ENCODE assay signal across 19 cellular contexts in the genomic region with DNA sequence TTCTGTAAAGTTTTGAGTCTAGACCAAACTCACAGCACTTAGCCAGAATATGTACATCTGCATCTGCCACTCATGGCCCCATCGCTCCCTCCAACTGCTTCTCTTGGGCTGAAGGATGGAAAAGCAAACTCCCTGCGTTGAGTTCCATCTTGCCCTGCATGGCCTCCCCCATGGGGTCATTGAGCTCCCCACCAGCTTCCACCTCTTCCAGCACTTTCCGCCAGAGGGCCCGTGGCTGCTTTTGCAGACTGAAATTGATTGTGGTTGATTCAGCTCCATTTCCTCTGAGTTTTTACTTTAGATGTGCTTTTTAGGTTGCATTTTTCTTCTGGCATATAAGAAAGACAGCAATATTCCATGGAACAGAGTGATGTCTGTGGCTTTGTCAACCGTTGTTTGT.
"Had no signal": no experiment of that assay in that cellular context is flagged by ENCODE, and none has a peak within 500 bp of the region (broad histone marks: within the 10 kb centered on the region; RNA-seq: fewer than 3 reads in every experiment).

No MANE protein-coding gene starts in this region.

- DNase-seq: cortex of kidney; effector memory CD8-positive, alpha-beta T cell; hypothalamus; mucosa of descending colon; naive B cell; pancreas; sigmoid colon; spleen; stimulated activated CD4-positive, alpha-beta T cell treated with anti-CD3 and anti-CD28 coated beads, Interleukin-4, amount 100 ng/mL, for 4 hours; stimulated activated naive CD8-positive, alpha-beta T cell treated with anti-CD3 and anti-CD28 coated beads, Interleukin-15, Interleukin-2, amounts not matched to agents 100 U/mL and 50 U/mL, for 24 hours; substantia nigra; testis; tibial artery; upper lobe of left lung had no signal

- H3K36me3 ChIP-seq: neutrophil, pancreas, sigmoid colon, spleen, upper lobe of left lung had no signal

- H3K9me3 ChIP-seq: mucosa of descending colon, neutrophil, pancreas, testis, tibial artery had no signal

- H3K4me1 ChIP-seq: pancreas, sigmoid colon, spleen, upper lobe of left lung had no signal

- H3K27ac ChIP-seq: neutrophil, pancreas, sigmoid colon, spleen, testis, tibial artery, upper lobe of left lung had no signal

- H3K4me3 ChIP-seq: lung, mucosa of descending colon, pancreas, sigmoid colon, spleen, testis, tibial artery, upper lobe of left lung had no signal

- FAIRE-seq: frontal cortex, keratinocyte, pancreas, urothelium cell line had no signal

- H3K27me3 ChIP-seq: neutrophil, pancreas, sigmoid colon, spleen, testis, tibial artery, upper lobe of left lung had no signal
